ENCODE assay signal across 1 cellular context in the genomic region with DNA sequence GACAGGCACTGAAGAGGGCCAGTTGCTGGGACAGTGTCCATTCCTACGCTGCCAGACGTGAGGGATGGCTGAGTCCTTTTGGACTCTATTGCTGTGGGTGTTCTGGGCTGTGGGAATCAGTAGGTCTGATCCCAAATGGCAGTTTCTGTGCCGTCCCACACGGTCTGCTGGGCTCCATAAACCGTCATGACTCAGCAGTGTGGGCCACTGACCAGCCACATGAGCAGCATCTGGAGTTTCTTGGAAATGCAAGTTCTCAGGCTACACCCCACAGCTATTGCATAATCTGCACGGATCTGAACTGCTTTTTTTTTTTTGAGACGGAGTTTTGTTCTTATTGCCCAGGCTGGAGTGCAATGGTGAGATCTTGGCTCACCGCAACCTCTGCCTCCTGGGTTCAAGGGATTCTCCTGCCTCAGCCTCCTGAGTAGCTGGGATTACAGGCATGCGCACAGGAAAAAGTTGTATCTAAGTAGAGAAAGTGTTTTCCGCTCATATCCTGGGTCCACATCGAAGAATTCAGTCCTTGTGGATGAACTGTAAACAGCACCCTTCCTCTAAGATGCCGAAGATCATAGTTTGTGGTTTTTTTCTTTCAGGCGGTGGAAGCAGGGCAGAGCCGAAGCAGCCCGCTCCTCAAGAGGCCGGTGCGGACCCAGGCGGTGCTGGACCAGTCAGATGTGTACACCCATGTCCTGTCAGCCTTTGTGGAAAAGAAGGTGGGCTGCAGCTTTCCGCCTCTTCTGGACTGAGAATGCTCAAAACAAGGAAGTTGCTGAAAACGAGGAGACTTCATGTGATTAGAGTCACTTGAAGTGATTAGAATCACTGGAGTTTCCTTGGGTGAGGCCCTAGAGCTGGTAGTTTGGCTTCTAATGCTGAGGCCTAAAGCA.
TF ChIP-seq lines count a peak whose summit lies in the region.

No MANE protein-coding gene starts in this region.

TF ChIP-seq in K562, 482 proteins besides CTCF, POLR2A, EP300 and RAD21 (continued from another document and continues in another):
- TF ChIP-seq, protein P1, sequence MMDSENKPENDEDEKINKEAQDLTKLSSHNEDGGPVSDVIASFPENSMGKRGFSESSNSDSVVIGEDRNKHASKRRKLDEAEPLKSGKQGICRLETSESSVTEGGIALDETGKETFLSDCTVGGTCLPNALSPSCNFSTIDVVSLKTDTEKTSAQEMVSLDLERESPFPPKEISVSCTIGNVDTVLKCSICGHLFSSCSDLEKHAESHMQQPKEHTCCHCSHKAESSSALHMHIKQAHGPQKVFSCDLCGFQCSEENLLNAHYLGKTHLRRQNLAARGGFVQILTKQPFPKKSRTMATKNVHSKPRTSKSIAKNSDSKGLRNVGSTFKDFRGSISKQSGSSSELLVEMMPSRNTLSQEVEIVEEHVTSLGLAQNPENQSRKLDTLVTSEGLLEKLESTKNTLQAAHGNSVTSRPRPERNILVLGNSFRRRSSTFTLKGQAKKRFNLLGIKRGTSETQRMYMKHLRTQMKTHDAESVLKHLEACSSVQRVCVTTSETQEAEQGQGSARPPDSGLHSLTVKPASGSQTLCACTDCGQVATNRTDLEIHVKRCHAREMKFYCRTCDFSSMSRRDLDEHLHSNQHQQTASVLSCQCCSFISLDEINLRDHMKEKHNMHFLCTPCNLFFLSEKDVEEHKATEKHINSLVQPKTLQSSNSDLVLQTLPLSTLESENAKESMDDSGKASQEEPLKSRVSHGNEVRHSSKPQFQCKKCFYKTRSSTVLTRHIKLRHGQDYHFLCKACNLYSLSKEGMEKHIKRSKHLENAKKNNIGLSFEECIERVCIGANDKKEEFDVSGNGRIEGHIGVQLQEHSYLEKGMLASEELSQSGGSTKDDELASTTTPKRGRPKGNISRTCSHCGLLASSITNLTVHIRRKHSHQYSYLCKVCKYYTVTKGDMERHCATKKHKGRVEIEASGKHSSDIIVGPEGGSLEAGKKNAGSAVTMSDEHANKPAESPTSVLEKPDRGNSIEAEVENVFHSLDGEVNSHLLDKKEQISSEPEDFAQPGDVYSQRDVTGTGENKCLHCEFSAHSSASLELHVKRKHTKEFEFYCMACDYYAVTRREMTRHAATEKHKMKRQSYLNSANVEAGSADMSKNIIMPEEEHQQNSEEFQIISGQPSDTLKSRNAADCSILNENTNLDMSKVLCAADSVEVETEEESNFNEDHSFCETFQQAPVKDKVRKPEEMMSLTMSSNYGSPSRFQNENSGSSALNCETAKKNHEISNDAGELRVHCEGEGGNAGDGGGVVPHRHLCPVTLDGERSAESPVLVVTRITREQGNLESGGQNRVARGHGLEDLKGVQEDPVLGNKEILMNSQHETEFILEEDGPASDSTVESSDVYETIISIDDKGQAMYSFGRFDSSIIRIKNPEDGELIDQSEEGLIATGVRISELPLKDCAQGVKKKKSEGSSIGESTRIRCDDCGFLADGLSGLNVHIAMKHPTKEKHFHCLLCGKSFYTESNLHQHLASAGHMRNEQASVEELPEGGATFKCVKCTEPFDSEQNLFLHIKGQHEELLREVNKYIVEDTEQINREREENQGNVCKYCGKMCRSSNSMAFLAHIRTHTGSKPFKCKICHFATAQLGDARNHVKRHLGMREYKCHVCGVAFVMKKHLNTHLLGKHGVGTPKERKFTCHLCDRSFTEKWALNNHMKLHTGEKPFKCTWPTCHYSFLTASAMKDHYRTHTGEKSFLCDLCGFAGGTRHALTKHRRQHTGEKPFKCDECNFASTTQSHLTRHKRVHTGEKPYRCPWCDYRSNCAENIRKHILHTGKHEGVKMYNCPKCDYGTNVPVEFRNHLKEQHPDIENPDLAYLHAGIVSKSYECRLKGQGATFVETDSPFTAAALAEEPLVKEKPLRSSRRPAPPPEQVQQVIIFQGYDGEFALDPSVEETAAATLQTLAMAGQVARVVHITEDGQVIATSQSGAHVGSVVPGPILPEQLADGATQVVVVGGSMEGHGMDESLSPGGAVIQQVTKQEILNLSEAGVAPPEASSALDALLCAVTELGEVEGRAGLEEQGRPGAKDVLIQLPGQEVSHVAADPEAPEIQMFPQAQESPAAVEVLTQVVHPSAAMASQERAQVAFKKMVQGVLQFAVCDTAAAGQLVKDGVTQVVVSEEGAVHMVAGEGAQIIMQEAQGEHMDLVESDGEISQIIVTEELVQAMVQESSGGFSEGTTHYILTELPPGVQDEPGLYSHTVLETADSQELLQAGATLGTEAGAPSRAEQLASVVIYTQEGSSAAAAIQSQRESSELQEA (IDR thresholded peaks at IDR 0.05; ENCODE audit: low read depth): no peak
- TF ChIP-seq ARHGAP35 (IDR thresholded peaks at IDR 0.05; ENCODE audit: partially characterized antibody): no peak
- TF ChIP-seq CREM (IDR thresholded peaks at IDR 0.05; ENCODE audit: low read depth): peak; percentile 64
- TF ChIP-seq, protein P2, sequence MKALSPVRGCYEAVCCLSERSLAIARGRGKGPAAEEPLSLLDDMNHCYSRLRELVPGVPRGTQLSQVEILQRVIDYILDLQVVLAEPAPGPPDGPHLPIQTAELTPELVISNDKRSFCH (CRISPR knock-in tag; IDR thresholded peaks at IDR 0.05): no peak
- TF ChIP-seq, protein P2 (tag; IDR thresholded peaks at IDR 0.05): peak; percentile 83; the same call in 1 of the 2 replicates
- TF ChIP-seq ZNF699 (CRISPR knock-in tag; IDR thresholded peaks at IDR 0.05; ENCODE audit: insufficient replicate concordance): no peak
- TF ChIP-seq ZEB2 (IDR thresholded peaks at IDR 0.05): no peak
- TF ChIP-seq TAF15 (IDR thresholded peaks at IDR 0.05; ENCODE audit: low read depth, low read length): no peak
- no peak for TF ChIP-seq PCBP2 (IDR thresholded peaks at IDR 0.05; ENCODE audit: low read depth, low read length, poor library complexity, severe bottlenecking)
- no peak for TF ChIP-seq ZBTB8A (IDR thresholded peaks at IDR 0.05; ENCODE audit: partially characterized antibody)
- no peak for TF ChIP-seq ZNF696 (CRISPR knock-in tag; conservative IDR thresholded peaks at IDR 0.05)
- peak; percentile 74; the same call in 1 of the 2 replicates for TF ChIP-seq ETV5 (CRISPR knock-in tag; IDR thresholded peaks at IDR 0.05; ENCODE audit: low read depth)
- TF ChIP-seq FOSL1 (tag; conservative IDR thresholded peaks at IDR 0.05): peak; percentile 53
- TF ChIP-seq ZNF165 (CRISPR knock-in tag; IDR thresholded peaks at IDR 0.05; ENCODE audit: borderline replicate concordance): 0 out of 2 replicates have a peak, but pooled peaks have one; percentile 9
- TF ChIP-seq, protein P3, sequence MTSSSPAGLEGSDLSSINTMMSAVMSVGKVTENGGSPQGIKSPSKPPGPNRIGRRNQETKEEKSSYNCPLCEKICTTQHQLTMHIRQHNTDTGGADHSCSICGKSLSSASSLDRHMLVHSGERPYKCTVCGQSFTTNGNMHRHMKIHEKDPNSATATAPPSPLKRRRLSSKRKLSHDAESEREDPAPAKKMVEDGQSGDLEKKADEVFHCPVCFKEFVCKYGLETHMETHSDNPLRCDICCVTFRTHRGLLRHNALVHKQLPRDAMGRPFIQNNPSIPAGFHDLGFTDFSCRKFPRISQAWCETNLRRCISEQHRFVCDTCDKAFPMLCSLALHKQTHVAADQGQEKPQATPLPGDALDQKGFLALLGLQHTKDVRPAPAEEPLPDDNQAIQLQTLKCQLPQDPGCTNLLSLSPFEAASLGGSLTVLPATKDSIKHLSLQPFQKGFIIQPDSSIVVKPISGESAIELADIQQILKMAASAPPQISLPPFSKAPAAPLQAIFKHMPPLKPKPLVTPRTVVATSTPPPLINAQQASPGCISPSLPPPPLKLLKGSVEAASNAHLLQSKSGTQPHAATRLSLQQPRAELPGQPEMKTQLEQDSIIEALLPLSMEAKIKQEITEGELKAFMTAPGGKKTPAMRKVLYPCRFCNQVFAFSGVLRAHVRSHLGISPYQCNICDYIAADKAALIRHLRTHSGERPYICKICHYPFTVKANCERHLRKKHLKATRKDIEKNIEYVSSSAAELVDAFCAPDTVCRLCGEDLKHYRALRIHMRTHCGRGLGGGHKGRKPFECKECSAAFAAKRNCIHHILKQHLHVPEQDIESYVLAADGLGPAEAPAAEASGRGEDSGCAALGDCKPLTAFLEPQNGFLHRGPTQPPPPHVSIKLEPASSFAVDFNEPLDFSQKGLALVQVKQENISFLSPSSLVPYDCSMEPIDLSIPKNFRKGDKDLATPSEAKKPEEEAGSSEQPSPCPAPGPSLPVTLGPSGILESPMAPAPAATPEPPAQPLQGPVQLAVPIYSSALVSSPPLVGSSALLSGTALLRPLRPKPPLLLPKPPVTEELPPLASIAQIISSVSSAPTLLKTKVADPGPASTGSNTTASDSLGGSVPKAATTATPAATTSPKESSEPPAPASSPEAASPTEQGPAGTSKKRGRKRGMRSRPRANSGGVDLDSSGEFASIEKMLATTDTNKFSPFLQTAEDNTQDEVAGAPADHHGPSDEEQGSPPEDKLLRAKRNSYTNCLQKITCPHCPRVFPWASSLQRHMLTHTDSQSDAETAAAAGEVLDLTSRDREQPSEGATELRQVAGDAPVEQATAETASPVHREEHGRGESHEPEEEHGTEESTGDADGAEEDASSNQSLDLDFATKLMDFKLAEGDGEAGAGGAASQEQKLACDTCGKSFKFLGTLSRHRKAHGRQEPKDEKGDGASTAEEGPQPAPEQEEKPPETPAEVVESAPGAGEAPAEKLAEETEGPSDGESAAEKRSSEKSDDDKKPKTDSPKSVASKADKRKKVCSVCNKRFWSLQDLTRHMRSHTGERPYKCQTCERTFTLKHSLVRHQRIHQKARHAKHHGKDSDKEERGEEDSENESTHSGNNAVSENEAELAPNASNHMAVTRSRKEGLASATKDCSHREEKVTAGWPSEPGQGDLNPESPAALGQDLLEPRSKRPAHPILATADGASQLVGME (CRISPR knock-in tag; IDR thresholded peaks at IDR 0.05): no peak
- TF ChIP-seq RBM14 (IDR thresholded peaks at IDR 0.05; ENCODE audit: borderline replicate concordance, insufficient read depth, low read depth, low read length): no peak
- no peak for TF ChIP-seq POLR3A (IDR thresholded peaks at IDR 0.05; ENCODE audit: borderline replicate concordance, extremely low read depth, insufficient read depth, insufficient read length)
- TF ChIP-seq, protein P4, sequence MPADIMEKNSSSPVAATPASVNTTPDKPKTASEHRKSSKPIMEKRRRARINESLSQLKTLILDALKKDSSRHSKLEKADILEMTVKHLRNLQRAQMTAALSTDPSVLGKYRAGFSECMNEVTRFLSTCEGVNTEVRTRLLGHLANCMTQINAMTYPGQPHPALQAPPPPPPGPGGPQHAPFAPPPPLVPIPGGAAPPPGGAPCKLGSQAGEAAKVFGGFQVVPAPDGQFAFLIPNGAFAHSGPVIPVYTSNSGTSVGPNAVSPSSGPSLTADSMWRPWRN (IDR thresholded peaks at IDR 0.05; ENCODE audit: low read depth): no peak
- no peak for TF ChIP-seq MED1 (CRISPR knock-in tag; IDR thresholded peaks at IDR 0.05; ENCODE audit: borderline replicate concordance)
- TF ChIP-seq, protein P5, sequence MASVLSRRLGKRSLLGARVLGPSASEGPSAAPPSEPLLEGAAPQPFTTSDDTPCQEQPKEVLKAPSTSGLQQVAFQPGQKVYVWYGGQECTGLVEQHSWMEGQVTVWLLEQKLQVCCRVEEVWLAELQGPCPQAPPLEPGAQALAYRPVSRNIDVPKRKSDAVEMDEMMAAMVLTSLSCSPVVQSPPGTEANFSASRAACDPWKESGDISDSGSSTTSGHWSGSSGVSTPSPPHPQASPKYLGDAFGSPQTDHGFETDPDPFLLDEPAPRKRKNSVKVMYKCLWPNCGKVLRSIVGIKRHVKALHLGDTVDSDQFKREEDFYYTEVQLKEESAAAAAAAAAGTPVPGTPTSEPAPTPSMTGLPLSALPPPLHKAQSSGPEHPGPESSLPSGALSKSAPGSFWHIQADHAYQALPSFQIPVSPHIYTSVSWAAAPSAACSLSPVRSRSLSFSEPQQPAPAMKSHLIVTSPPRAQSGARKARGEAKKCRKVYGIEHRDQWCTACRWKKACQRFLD (CRISPR knock-in tag; IDR thresholded peaks at IDR 0.05): peak; percentile 90
- peak; percentile 85 for TF ChIP-seq HDAC3 (IDR thresholded peaks at IDR 0.05; ENCODE audit: borderline replicate concordance, partially characterized antibody)
- peak; percentile 73; the same call in 1 of the 2 replicates for TF ChIP-seq PHF21A (IDR thresholded peaks at IDR 0.05; ENCODE audit: borderline replicate concordance, low read depth)
- TF ChIP-seq SIN3A (IDR thresholded peaks at IDR 0.05; ENCODE audit: borderline replicate concordance in 2 of 2, control insufficient read depth in 1 of 2, low read depth in 2 of 2, low read length in 2 of 2): no peak
- TF ChIP-seq, protein P6, sequence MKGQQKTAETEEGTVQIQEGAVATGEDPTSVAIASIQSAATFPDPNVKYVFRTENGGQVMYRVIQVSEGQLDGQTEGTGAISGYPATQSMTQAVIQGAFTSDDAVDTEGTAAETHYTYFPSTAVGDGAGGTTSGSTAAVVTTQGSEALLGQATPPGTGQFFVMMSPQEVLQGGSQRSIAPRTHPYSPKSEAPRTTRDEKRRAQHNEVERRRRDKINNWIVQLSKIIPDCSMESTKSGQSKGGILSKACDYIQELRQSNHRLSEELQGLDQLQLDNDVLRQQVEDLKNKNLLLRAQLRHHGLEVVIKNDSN (CRISPR knock-in tag; IDR thresholded peaks at IDR 0.05): no peak
- TF ChIP-seq TEAD1 (CRISPR knock-in tag; IDR thresholded peaks at IDR 0.05): peak in 1 of 2 experiments; percentile 80; a peak in 3 of 4 replicates
- TF ChIP-seq NR1H2 (CRISPR knock-in tag; IDR thresholded peaks at IDR 0.05): no peak
- TF ChIP-seq CC2D1A (IDR thresholded peaks at IDR 0.05): peak; percentile 65; the same call in 1 of the 2 replicates
- no peak for TF ChIP-seq PTRF (tag; IDR thresholded peaks at IDR 0.05)
- no peak for TF ChIP-seq NR3C1 (CRISPR knock-in tag; IDR thresholded peaks at IDR 0.05)
- no peak for TF ChIP-seq PTTG1 (tag; IDR thresholded peaks at IDR 0.05; ENCODE audit: low read depth)
- TF ChIP-seq RUNX1 (IDR thresholded peaks at IDR 0.05; ENCODE audit: low read depth): no peak; the same call in 1 of the 2 replicates
- peak in 1 of 2 experiments; percentile 86; a peak in 2 of 4 replicates for TF ChIP-seq HDAC1 (IDR thresholded peaks at IDR 0.05)
- TF ChIP-seq ZNF197 (CRISPR knock-in tag; IDR thresholded peaks at IDR 0.05; ENCODE audit: low read depth): 0 out of 2 replicates have a peak, but pooled peaks have one; percentile 86
- TF ChIP-seq CTBP1 (IDR thresholded peaks at IDR 0.05; ENCODE audit: borderline replicate concordance): peak; percentile 85; the same call in 1 of the 2 replicates
- no peak for TF ChIP-seq ZNF551 (CRISPR knock-in tag; IDR thresholded peaks at IDR 0.05)
- no peak for TF ChIP-seq NCOA2 (IDR thresholded peaks at IDR 0.05; ENCODE audit: partially characterized antibody in 2 of 2)
- TF ChIP-seq BCL6 (CRISPR knock-in tag; IDR thresholded peaks at IDR 0.05): no peak
- no peak for TF ChIP-seq LARP7 (IDR thresholded peaks at IDR 0.05)
- TF ChIP-seq LEF1 (IDR thresholded peaks at IDR 0.05): peak; percentile 61; the same call in 1 of the 2 replicates
- no peak for TF ChIP-seq ZNF23 (CRISPR knock-in tag; IDR thresholded peaks at IDR 0.05)
- no peak for TF ChIP-seq ZNF785 (CRISPR knock-in tag; IDR thresholded peaks at IDR 0.05)
- no peak for TF ChIP-seq BRD4 (IDR thresholded peaks at IDR 0.05)
- TF ChIP-seq ZC3H4 (CRISPR knock-in tag; IDR thresholded peaks at IDR 0.05; ENCODE audit: borderline replicate concordance): no peak
- 0 out of 2 replicates have a peak, but pooled peaks have one; percentile 27 for TF ChIP-seq HCFC1 (IDR thresholded peaks at IDR 0.05; ENCODE audit: low read depth, low read length)
- TF ChIP-seq KAT7 (CRISPR knock-in tag; IDR thresholded peaks at IDR 0.05; ENCODE audit: borderline replicate concordance): no peak; the same call in 1 of the 2 replicates
- no peak for TF ChIP-seq TCF7 (IDR thresholded peaks at IDR 0.05; ENCODE audit: borderline replicate concordance)
- peak; percentile 83; the same call in 1 of the 2 replicates for TF ChIP-seq HLTF (IDR thresholded peaks at IDR 0.05)
- no peak for TF ChIP-seq ERF (CRISPR knock-in tag; IDR thresholded peaks at IDR 0.05)
